8 cellular contexts compared by ENCODE assay signal in genomic region chr2:230327418-230328154, GRCh38. TPM values are rescaled to one million over a fixed set of nuclear protein-coding genes. Genes with fewer than 3 reads are reported as not detected.
DNase-seq lines count a peak whose midpoint lies in the region; ATAC-seq, FAIRE-seq and TF ChIP-seq lines count a peak whose summit lies in the region.

No MANE protein-coding gene starts in this region.

- peaks cover 0 to 8% of the 10 kb centered on the region in 2 experiments; a peak in 2 of 4 replicates for H3K4me1 ChIP-seq in SK-N-SH (ENCODE audit: control insufficient read depth in 1 of 2, insufficient read depth in 2 of 2, low read depth in 1 of 2, low read length in 1 of 2)
- peaks cover 12% of the 10 kb centered on the region for H3K4me1 ChIP-seq in foreskin keratinocyte
- no peaks in the 10 kb centered on the region for H3K4me1 ChIP-seq in smooth muscle cell (ENCODE audit: low read depth)

- H3K36me3 ChIP-seq in SK-N-SH (replicated peaks in 1 of 2; ENCODE audit: control insufficient read depth in 1 of 2, insufficient read depth in 2 of 2, low read length in 1 of 2) (peaks cover 0 to 14% of the 10 kb centered on the region in 2 experiments), smooth muscle cell (ENCODE audit: low read depth) (no peaks in the 10 kb centered on the region)

- H3F3A ChIP-seq in SK-N-SH (replicated peaks; ENCODE audit: insufficient read depth) (peaks cover 15% of the 10 kb centered on the region), smooth muscle cell (ENCODE audit: low read depth) (no peaks in the 10 kb centered on the region)

- peak overlapping the region; percentile 99 for H2AFZ ChIP-seq in SK-N-SH (ENCODE audit: low read depth)
- peak overlapping the region; percentile 96 for H2AFZ ChIP-seq in smooth muscle cell (ENCODE audit: low read depth)

- FAIRE-seq in GM19239 (lab: Jason Lieb, UNC), result no peak

- POLR2A ChIA-PET in SK-N-SH (lab: Yijun Ruan, JAX), result no interaction called here

- H3K4me2 ChIP-seq in SK-N-SH, result peak overlapping the region; percentile 86
- H3K4me2 ChIP-seq in smooth muscle cell, result peak overlapping the region; percentile 63

- H3K27me3 ChIP-seq in SK-N-SH (ENCODE audit: insufficient read depth) (no peaks in the 10 kb centered on the region), foreskin keratinocyte (no peaks in the 10 kb centered on the region), smooth muscle cell (ENCODE audit: low read depth) (no peaks in the 10 kb centered on the region)

- DNase-seq in stimulated activated CD4-positive, alpha-beta T cell treated with anti-CD3 and anti-CD28 coated beads, Interleukin-15, amount 100 ng/mL, for 24 hours, result peak; percentile 36
- DNase-seq in stimulated activated CD4-positive, alpha-beta T cell treated with anti-CD3 and anti-CD28 coated beads, Interleukin-1b, Interleukin-23, amount 100 ng/mL, for 48 hours, result no peak
- DNase-seq in SK-N-SH, result no peak
- peak in 1 of 2 donors; percentile 14 for DNase-seq in foreskin keratinocyte
- DNase-seq in smooth muscle cell (lab: John Stamatoyannopoulos, UW; ENCODE audit: unreplicated experiment), result no peak
- no peak for DNase-seq in posterior vena cava (ENCODE audit: low spot score)
- no peak for DNase-seq in GM19239 (ENCODE audit: insufficient read length, low spot score)

- CTCF ChIA-PET in SK-N-SH (lab: Yijun Ruan, JAX), result interaction anchor here (1.0 kb wide), 1 partner anchor 14 kb away, joined by 3 read pairs; no protein-coding TSS in a partner anchor

- no peak for TF ChIP-seq EP300 in SK-N-SH (IDR thresholded peaks at IDR 0.05; ENCODE audit: borderline replicate concordance in 1 of 2, low read depth in 1 of 2, low read length in 1 of 2)

- TF ChIP-seq CTCF in SK-N-SH (IDR thresholded peaks at IDR 0.05), result no peak
- no peak for TF ChIP-seq CTCF in foreskin keratinocyte (conservative IDR thresholded peaks at IDR 0.05)
- no peak for TF ChIP-seq CTCF in smooth muscle cell (IDR thresholded peaks at IDR 0.05; ENCODE audit: borderline replicate concordance, insufficient read depth, poor library complexity, severe bottlenecking)

- H3K79me2 ChIP-seq in SK-N-SH (ENCODE audit: insufficient read depth) (peaks cover 45% of the 10 kb centered on the region), smooth muscle cell (ENCODE audit: low read depth) (no peaks in the 10 kb centered on the region)

- no peak for TF ChIP-seq RAD21 in SK-N-SH (IDR thresholded peaks at IDR 0.05; ENCODE audit: low read length)

- H3K9me3 ChIP-seq in SK-N-SH (no peaks in the 10 kb centered on the region), smooth muscle cell (replicated peaks; ENCODE audit: low read depth) (no peaks in the 10 kb centered on the region)

- H3K4me3 ChIP-seq in SK-N-SH (ENCODE audit: low read depth in 2 of 2, low read length in 1 of 2) (peak overlapping the region; percentile 53 to 73), smooth muscle cell (peak overlapping the region; percentile 40)

- 44% methylated on average over 5 of the region's 5 CpGs for WGBS in SK-N-SH (ENCODE audit: low lambda C conversion rate)
- WGBS in smooth muscle cell (ENCODE audit: low lambda C conversion rate), result 92% methylated on average over 5 of the region's 5 CpGs

- peak; percentile 52 for ATAC-seq in HG03139 (IDR thresholded peaks at IDR 0.05; ENCODE audit: unreplicated experiment)
- ATAC-seq in foreskin keratinocyte, result peak; percentile 5

- intact Hi-C loops in posterior vena cava (cut with DNase I), result no loop called here

- H3K9ac ChIP-seq in SK-N-SH (peak overlapping the region; percentile 64), smooth muscle cell (ENCODE audit: low read depth) (peak overlapping the region; percentile 39)

- H3K27ac ChIP-seq in SK-N-SH (ENCODE audit: low read depth in 2 of 2, low read length in 1 of 2) (peak overlapping the region; percentile 25 to 85; a peak in 3 of 4 replicates), foreskin keratinocyte (no peak overlapping the region), smooth muscle cell (ENCODE audit: low read depth) (no peak overlapping the region)

- H4K20me1 ChIP-seq in SK-N-SH (ENCODE audit: insufficient read depth) (no peaks in the 10 kb centered on the region), smooth muscle cell (ENCODE audit: low read depth) (no peaks in the 10 kb centered on the region)

- no peaks in the 10 kb centered on the region for H3K9me2 ChIP-seq in SK-N-SH

TF ChIP-seq in SK-N-SH, 30 proteins besides CTCF, POLR2A, EP300 and RAD21:
- no peak for TF ChIP-seq FOXJ3 (CRISPR knock-in tag; IDR thresholded peaks at IDR 0.05)
- TF ChIP-seq EZH2phosphoT487 (IDR thresholded peaks at IDR 0.05; ENCODE audit: borderline replicate concordance, low read depth), result no peak
- TF ChIP-seq TCF12 (IDR thresholded peaks at IDR 0.05), result no peak
- no peak for TF ChIP-seq ZBTB33 (IDR thresholded peaks at IDR 0.05; ENCODE audit: borderline replicate concordance, low read depth)
- TF ChIP-seq RFX5 (IDR thresholded peaks at IDR 0.05; ENCODE audit: low read length), result no peak
- no peak for TF ChIP-seq USF1 (IDR thresholded peaks at IDR 0.05; ENCODE audit: borderline replicate concordance, low read depth)
- no peak for TF ChIP-seq NFIC (IDR thresholded peaks at IDR 0.05; ENCODE audit: borderline replicate concordance)
- TF ChIP-seq MXI1 (IDR thresholded peaks at IDR 0.05; ENCODE audit: low read depth, low read length), result no peak
- TF ChIP-seq JUND (IDR thresholded peaks at IDR 0.05), result no peak
- TF ChIP-seq IRF3 (IDR thresholded peaks at IDR 0.05; ENCODE audit: low read depth, low read length), result no peak

RNA-seq across cellular contexts. Expression of gene SP140L, which starts 0.6 kb away (rescaled TPM):
- polyA plus RNA-seq in SK-N-SH (2012; rRNA removed) (13.5 and 18.0 TPM in 2 replicates), foreskin keratinocyte (8.1 and 8.3 TPM in 2 replicates), smooth muscle cell (1.6 and 2.4 TPM in 2 replicates)
- polyA plus RNA-seq in SK-N-SH (2012; cell fraction: cytosol; rRNA removed), result 11.7 and 13.1 TPM in 2 replicates
- 22.2 and 44.3 TPM in 2 replicates for polyA plus RNA-seq in SK-N-SH (2012; cell fraction: nucleus; rRNA removed)
- total RNA-seq in foreskin keratinocyte (10.7 and 11.7 TPM in 2 replicates), smooth muscle cell (0.90 and 1.2 TPM in 2 replicates), posterior vena cava (10 to 100 TPM; 10.1 to 17.0 TPM)

Comparison
In these comparisons a context has a peak if more than half of its experiments do, and no peak if none do; other contexts are left out.
1. H3K27ac ChIP-seq: peak in SK-N-SH (2 of 2); none in foreskin keratinocyte (single experiment) and smooth muscle cell (single experiment).